In genomic region chr22:41908409-41909289, GRCh38 we compare ENCODE assay signal across 12 cellular contexts. TPM values are rescaled to one million over a fixed set of nuclear protein-coding genes. Genes with fewer than 3 reads are reported as not detected.
A peak's percentile ranks its signal among the peaks of the same experiment; 100 is the strongest.
DNase-seq lines count a peak whose midpoint lies in the region; ATAC-seq and TF ChIP-seq lines count a peak whose summit lies in the region.
"Had no signal": no experiment of that assay in that cellular context is flagged by ENCODE, and none has a peak within 500 bp of the region (broad histone marks: within the 10 kb centered on the region; RNA-seq: fewer than 3 reads in every experiment).

No MANE protein-coding gene starts in this region.

- H3K9me2 ChIP-seq in PC-3 (replicated peaks; ENCODE audit: low read length) = no peaks in the 10 kb centered on the region

- no peak overlapping the region for H2AFZ ChIP-seq in PC-3 (ENCODE audit: low read length)
- H2AFZ ChIP-seq: parathyroid adenoma had no signal

- no peak overlapping the region for H3K4me3 Mint-ChIP-seq in Calu3 (ENCODE audit: low read depth, unreplicated experiment)
- peak overlapping the region; percentile 71 for H3K4me3 Mint-ChIP-seq in T-helper 2 cell treated with Interferon-gamma antibody and Interleukin-4, amounts not matched to agents 5 μg/mL and 100 μg/mL, for 36 hours

- no peaks in the 10 kb centered on the region for H3F3A ChIP-seq in PC-3 (ENCODE audit: low read length, unreplicated experiment)

- no peaks in the 10 kb centered on the region for H3K9me3 Mint-ChIP-seq in Calu3 (ENCODE audit: low read depth, unreplicated experiment)
- H3K9me3 Mint-ChIP-seq in T-helper 2 cell treated with Interferon-gamma antibody and Interleukin-4, amounts not matched to agents 5 μg/mL and 100 μg/mL, for 36 hours = no peaks in the 10 kb centered on the region

- H4K20me1 ChIP-seq in PC-3 (ENCODE audit: low read length) = no peaks in the 10 kb centered on the region

- peaks cover 50% of the 10 kb centered on the region for H3K36me3 Mint-ChIP-seq in Calu3 (ENCODE audit: insufficient read depth, unreplicated experiment)
- peaks cover 19% of the 10 kb centered on the region for H3K36me3 Mint-ChIP-seq in T-helper 2 cell treated with Interferon-gamma antibody and Interleukin-4, amounts not matched to agents 5 μg/mL and 100 μg/mL, for 36 hours (ENCODE audit: low read depth)

- H3K27ac ChIP-seq in lower lobe of right lung = no peak overlapping the region
- H3K27ac ChIP-seq in PC-3 (ENCODE audit: low read length) = no peak overlapping the region
- H3K27ac ChIP-seq: parathyroid adenoma had no signal

- H3K4me1 ChIP-seq in lower lobe of right lung (peaks cover 17% of the 10 kb centered on the region), PC-3 (ENCODE audit: insufficient read depth, low read length) (no peaks in the 10 kb centered on the region)

- intact Hi-C loops in Calu3 (cut with micrococcal nuclease; ENCODE audit: unreplicated experiment) = no loop called here
- intact Hi-C loops in left colon (cut with DNase I, micrococcal nuclease) = no loop called here
- intact Hi-C loops in lower lobe of right lung (cut with DNase I) = no loop called here
- intact Hi-C loops in PC-3 (cut with micrococcal nuclease) = no loop called here

- no peaks in the 10 kb centered on the region for H3K79me2 ChIP-seq in PC-3 (ENCODE audit: low read length)
- H3K79me2 ChIP-seq: parathyroid adenoma had no signal

- H3K36me3 ChIP-seq in lower lobe of right lung (peaks cover 32% of the 10 kb centered on the region), PC-3 (ENCODE audit: low read depth, low read length) (no peaks in the 10 kb centered on the region)

- peaks cover 48% of the 10 kb centered on the region for H3K27me3 ChIP-seq in lower lobe of right lung (ENCODE audit: low read depth)
- 0 out of 2 replicates have a peak, but pooled peaks cover 6% of the 10 kb centered on the region for H3K27me3 ChIP-seq in PC-3 (ENCODE audit: low read length)

- no peak overlapping the region for H3K9ac ChIP-seq in PC-3 (ENCODE audit: low read length)
- H3K9ac ChIP-seq: parathyroid adenoma had no signal

- TF ChIP-seq CTCF in Calu3 (IDR thresholded peaks at IDR 0.05; ENCODE audit: unreplicated experiment) = no peak
- no peak for TF ChIP-seq CTCF in lower lobe of right lung (IDR thresholded peaks at IDR 0.05)
- TF ChIP-seq CTCF in PC-3 (conservative IDR thresholded peaks at IDR 0.05; ENCODE audit: low read depth, low read length) = no peak

- POLR2A ChIA-PET in PC-3 (lab: Charles Lee; ENCODE audit: unreplicated experiment) = interaction anchor here (0.6 kb wide), 1 partner anchor 909 kb away, joined by 3 read pairs; no protein-coding TSS in a partner anchor

- H3K27ac Mint-ChIP-seq in Calu3 (ENCODE audit: unreplicated experiment) = no peak overlapping the region
- peak overlapping the region; percentile 52 for H3K27ac Mint-ChIP-seq in T-helper 2 cell treated with Interferon-gamma antibody and Interleukin-4, amounts not matched to agents 5 μg/mL and 100 μg/mL, for 36 hours

- H3K4me3 ChIP-seq in lower lobe of right lung (no peak overlapping the region), PC-3 (ENCODE audit: low read length) (no peak overlapping the region)

- no peaks in the 10 kb centered on the region for H3K9me3 ChIP-seq in lower lobe of right lung
- no peaks in the 10 kb centered on the region for H3K9me3 ChIP-seq in PC-3 (ENCODE audit: low read length)

- no peak overlapping the region for H3K4me2 ChIP-seq in PC-3 (ENCODE audit: low read length)

- DNase-seq in AML-193 (lab: John Stamatoyannopoulos, UW) (peak; percentile 23 to 26), Calu3 (no peak), left colon (no peak), NCI-H1092 (lab: John Stamatoyannopoulos, UW) (no peak), lower lobe of right lung (no peak), PC-3 (no peak)
- DNase-seq in T-helper 2 cell treated with Interferon-gamma antibody and Interleukin-4, amounts not matched to agents 5 μg/mL and 100 μg/mL, for 36 hours (ENCODE audit: low spot score) = no peak
- no peak for DNase-seq in activated CD4-positive, alpha-beta T cell treated with anti-CD3 and anti-CD28 coated beads for 48 hours
- DNase-seq: kidney glomerular epithelial cell; NCI-H446 treated with DMSO at 0.1 percent for 48 hours; stimulated activated CD4-positive, alpha-beta T cell treated with anti-CD3 and anti-CD28 coated beads, Interleukin-4, amount 100 ng/mL, for 1 hour had no signal

- BruUV-seq in Calu3 (replicated peaks; lab: Mats Ljungman, UMichigan) = TSS peak; percentile 11
- no TSS peak for BruUV-seq in PC-3 (replicated peaks; lab: Mats Ljungman, UMichigan)

- H3K4me1 Mint-ChIP-seq in Calu3 (ENCODE audit: low read depth, unreplicated experiment) = no peaks in the 10 kb centered on the region
- peaks cover 22% of the 10 kb centered on the region for H3K4me1 Mint-ChIP-seq in T-helper 2 cell treated with Interferon-gamma antibody and Interleukin-4, amounts not matched to agents 5 μg/mL and 100 μg/mL, for 36 hours (ENCODE audit: low read depth)

- CTCF ChIA-PET in Calu3 (lab: Charles Lee) (interaction anchor here (1.3 to 1.4 kb wide), 2 partner anchors 17 to 32 kb away, joined by 4 to 6 read pairs; partner anchors contain the start of gene TNFRSF13C), PC-3 (lab: Charles Lee) (no interaction called here)

- H3K27me3 Mint-ChIP-seq in Calu3 (ENCODE audit: unreplicated experiment) = peaks cover 30% of the 10 kb centered on the region
- H3K27me3 Mint-ChIP-seq in T-helper 2 cell treated with Interferon-gamma antibody and Interleukin-4, amounts not matched to agents 5 μg/mL and 100 μg/mL, for 36 hours (ENCODE audit: low read depth) = peaks cover 32% of the 10 kb centered on the region

- ATAC-seq in left colon = peak; percentile 2
- no peak for ATAC-seq in lower lobe of right lung
- ATAC-seq in PC-3 = no peak; the same call in 1 of the 2 replicates

RNA-seq across cellular contexts. Expression of gene SHISA8, which starts 6.2 kb away (rescaled TPM):
- total RNA-seq in Calu3 (2022) (not detected in 2 replicates), left colon (not detected), lower lobe of right lung (not detected), PC-3 (2014; rRNA removed) (not detected in 2 replicates)

RNA-seq across cellular contexts. Expression of gene TNFRSF13C, which starts 18.0 kb away (rescaled TPM):
- total RNA-seq in Calu3 (2022) (1.4 and 1.5 TPM in 2 replicates), left colon (1 to 10 TPM; 1.2 to 1.5 TPM), lower lobe of right lung (0.27 TPM), PC-3 (2014; rRNA removed) (0.58 and 0.66 TPM in 2 replicates)

RNA-seq across cellular contexts. Expression of gene CENPM, which starts 38.3 kb away (rescaled TPM):
- total RNA-seq in Calu3 (2022) (46.7 and 69.3 TPM in 2 replicates), left colon (10 to 100 TPM in 1 of 2 donors, 1 to 10 TPM in 1; 7.5 to 16.4 TPM), lower lobe of right lung (2.3 TPM), PC-3 (2014; rRNA removed) (75.9 and 77.5 TPM in 2 replicates)

Comparison
In these comparisons a context has a peak if more than half of its experiments do, and no peak if none do; other contexts are left out.
1. DNase-seq: peak in AML-193 (2 of 2); none in Calu3 (single experiment), T-helper 2 cell treated with Interferon-gamma antibody and Interleukin-4, amounts not matched to agents 5 μg/mL and 100 μg/mL, for 36 hours (single experiment), left colon (0 of 2), NCI-H1092 (single experiment), lower lobe of right lung (single experiment), activated CD4-positive, alpha-beta T cell treated with anti-CD3 and anti-CD28 coated beads for 48 hours (single experiment) and PC-3 (single experiment).